1 cellular context compared by ENCODE assay signal in the genomic region with DNA sequence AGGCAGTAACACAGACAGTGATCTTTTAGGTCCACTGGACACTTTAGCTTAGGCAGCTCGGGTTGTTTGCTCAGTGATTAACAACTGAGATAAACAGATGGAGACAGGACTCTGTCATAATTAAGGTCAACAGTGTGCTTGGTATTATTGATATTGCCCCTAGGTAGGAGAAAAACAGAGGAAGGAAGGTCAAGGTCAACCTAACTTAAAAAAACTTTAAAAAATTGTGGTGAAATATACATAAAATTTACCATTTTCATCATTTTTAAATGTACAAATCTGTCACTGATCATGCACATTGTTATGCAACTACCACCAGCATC.
TF ChIP-seq lines count a peak whose summit lies in the region.

No MANE protein-coding gene starts in this region.

TF ChIP-seq in HepG2, 621 proteins besides CTCF, POLR2A, EP300 and RAD21 (continued from another document and continues in another):
- TF ChIP-seq, protein P1, sequence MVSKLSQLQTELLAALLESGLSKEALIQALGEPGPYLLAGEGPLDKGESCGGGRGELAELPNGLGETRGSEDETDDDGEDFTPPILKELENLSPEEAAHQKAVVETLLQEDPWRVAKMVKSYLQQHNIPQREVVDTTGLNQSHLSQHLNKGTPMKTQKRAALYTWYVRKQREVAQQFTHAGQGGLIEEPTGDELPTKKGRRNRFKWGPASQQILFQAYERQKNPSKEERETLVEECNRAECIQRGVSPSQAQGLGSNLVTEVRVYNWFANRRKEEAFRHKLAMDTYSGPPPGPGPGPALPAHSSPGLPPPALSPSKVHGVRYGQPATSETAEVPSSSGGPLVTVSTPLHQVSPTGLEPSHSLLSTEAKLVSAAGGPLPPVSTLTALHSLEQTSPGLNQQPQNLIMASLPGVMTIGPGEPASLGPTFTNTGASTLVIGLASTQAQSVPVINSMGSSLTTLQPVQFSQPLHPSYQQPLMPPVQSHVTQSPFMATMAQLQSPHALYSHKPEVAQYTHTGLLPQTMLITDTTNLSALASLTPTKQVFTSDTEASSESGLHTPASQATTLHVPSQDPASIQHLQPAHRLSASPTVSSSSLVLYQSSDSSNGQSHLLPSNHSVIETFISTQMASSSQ (IDR thresholded peaks at IDR 0.05; ENCODE audit: low read depth), result peak; percentile 39; the same call in 1 of the 2 replicates
- TF ChIP-seq, protein P1 (CRISPR knock-in tag; IDR thresholded peaks at IDR 0.05; ENCODE audit: borderline replicate concordance), result 0 out of 2 replicates have a peak, but pooled peaks have one; percentile 22
- TF ChIP-seq SOX5 (CRISPR knock-in tag; IDR thresholded peaks at IDR 0.05; ENCODE audit: borderline replicate concordance) (peak; percentile 90; the same call in 1 of the 2 replicates), ZNF383 (CRISPR knock-in tag; IDR thresholded peaks at IDR 0.05; ENCODE audit: borderline replicate concordance) (no peak), ZNF691 (CRISPR knock-in tag; IDR thresholded peaks at IDR 0.05; ENCODE audit: borderline replicate concordance, low read depth) (no peak), NCOA2 (CRISPR knock-in tag; IDR thresholded peaks at IDR 0.05) (peak; percentile 91), CC2D1A (CRISPR knock-in tag; IDR thresholded peaks at IDR 0.05) (no peak), ZNF558 (CRISPR knock-in tag; IDR thresholded peaks at IDR 0.05; ENCODE audit: borderline replicate concordance) (no peak), TP53 (CRISPR knock-in tag; conservative IDR thresholded peaks at IDR 0.05) (no peak), HOXA3 (CRISPR knock-in tag; IDR thresholded peaks at IDR 0.05) (peak; percentile 62), ZNF720 (CRISPR knock-in tag; IDR thresholded peaks at IDR 0.05) (no peak), HOXD1 (CRISPR knock-in tag; IDR thresholded peaks at IDR 0.05) (peak; percentile 78; the same call in 1 of the 2 replicates), RXRB (CRISPR knock-in tag; IDR thresholded peaks at IDR 0.05; ENCODE audit: borderline replicate concordance) (peak; percentile 90), GABPA (IDR thresholded peaks at IDR 0.05; ENCODE audit: low read depth, low read length) (no peak), GABPA (CRISPR knock-in tag; IDR thresholded peaks at IDR 0.05; ENCODE audit: low read depth) (peak; percentile 55), TFE3 (CRISPR knock-in tag; IDR thresholded peaks at IDR 0.05) (peak; percentile 50), KDM6A (CRISPR knock-in tag; IDR thresholded peaks at IDR 0.05; ENCODE audit: low read depth) (peak; percentile 85), SALL1 (CRISPR knock-in tag; IDR thresholded peaks at IDR 0.05) (peak; percentile 91; the same call in 1 of the 2 replicates), ZNF614 (CRISPR knock-in tag; IDR thresholded peaks at IDR 0.05; ENCODE audit: borderline replicate concordance) (peak; percentile 89), FIP1L1 (IDR thresholded peaks at IDR 0.05; ENCODE audit: borderline replicate concordance, insufficient read depth, low read depth, low read length) (no peak), MED13 (CRISPR knock-in tag; IDR thresholded peaks at IDR 0.05) (no peak), NR2F2 (IDR thresholded peaks at IDR 0.05; ENCODE audit: borderline replicate concordance, low read depth) (peak; percentile 94), TBP (CRISPR knock-in tag; IDR thresholded peaks at IDR 0.05) (no peak), HHEX (CRISPR knock-in tag; IDR thresholded peaks at IDR 0.05) (peak; percentile 47; the same call in 1 of the 2 replicates), MIER3 (CRISPR knock-in tag; IDR thresholded peaks at IDR 0.05; ENCODE audit: borderline replicate concordance) (peak; percentile 66; the same call in 1 of the 2 replicates)
- TF ChIP-seq, protein P2, sequence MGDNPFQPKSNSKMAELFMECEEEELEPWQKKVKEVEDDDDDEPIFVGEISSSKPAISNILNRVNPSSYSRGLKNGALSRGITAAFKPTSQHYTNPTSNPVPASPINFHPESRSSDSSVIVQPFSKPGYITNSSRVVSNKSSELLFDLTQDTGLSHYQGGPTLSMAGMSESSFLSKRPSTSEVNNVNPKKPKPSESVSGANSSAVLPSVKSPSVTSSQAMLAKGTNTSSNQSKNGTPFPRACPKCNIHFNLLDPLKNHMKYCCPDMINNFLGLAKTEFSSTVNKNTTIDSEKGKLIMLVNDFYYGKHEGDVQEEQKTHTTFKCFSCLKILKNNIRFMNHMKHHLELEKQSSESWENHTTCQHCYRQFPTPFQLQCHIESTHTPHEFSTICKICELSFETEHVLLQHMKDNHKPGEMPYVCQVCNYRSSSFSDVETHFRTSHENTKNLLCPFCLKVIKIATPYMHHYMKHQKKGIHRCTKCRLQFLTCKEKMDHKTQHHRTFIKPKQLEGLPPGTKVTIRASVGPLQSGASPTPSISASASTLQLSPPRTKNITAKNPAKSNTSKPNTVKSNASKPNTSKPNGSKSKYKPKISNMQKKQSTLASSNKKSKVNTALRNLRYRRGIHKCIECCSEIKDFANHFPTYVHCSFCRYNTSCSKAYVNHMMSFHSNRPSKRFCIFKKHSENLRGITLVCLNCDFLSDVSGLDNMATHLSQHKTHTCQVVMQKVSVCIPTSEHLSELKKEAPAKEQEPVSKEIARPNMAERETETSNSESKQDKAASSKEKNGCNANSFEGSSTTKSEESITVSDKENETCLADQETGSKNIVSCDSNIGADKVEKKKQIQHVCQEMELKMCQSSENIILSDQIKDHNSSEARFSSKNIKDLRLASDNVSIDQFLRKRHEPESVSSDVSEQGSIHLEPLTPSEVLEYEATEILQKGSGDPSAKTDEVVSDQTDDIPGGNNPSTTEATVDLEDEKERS (CRISPR knock-in tag; IDR thresholded peaks at IDR 0.05), result 0 out of 2 replicates have a peak, but pooled peaks have one; percentile 21
- TF ChIP-seq, protein P3, sequence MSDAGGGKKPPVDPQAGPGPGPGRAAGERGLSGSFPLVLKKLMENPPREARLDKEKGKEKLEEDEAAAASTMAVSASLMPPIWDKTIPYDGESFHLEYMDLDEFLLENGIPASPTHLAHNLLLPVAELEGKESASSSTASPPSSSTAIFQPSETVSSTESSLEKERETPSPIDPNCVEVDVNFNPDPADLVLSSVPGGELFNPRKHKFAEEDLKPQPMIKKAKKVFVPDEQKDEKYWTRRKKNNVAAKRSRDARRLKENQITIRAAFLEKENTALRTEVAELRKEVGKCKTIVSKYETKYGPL (CRISPR knock-in tag; IDR thresholded peaks at IDR 0.05), result peak; percentile 40; the same call in 1 of the 2 replicates
- TF ChIP-seq, protein P4, sequence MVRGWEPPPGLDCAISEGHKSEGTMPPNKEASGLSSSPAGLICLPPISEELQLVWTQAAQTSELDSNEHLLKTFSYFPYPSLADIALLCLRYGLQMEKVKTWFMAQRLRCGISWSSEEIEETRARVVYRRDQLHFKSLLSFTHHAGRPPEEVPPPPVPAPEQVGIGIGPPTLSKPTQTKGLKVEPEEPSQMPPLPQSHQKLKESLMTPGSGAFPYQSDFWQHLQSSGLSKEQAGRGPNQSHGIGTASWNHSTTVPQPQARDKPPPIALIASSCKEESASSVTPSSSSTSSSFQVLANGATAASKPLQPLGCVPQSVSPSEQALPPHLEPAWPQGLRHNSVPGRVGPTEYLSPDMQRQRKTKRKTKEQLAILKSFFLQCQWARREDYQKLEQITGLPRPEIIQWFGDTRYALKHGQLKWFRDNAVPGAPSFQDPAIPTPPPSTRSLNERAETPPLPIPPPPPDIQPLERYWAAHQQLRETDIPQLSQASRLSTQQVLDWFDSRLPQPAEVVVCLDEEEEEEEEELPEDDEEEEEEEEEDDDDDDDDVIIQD (CRISPR knock-in tag; IDR thresholded peaks at IDR 0.05; ENCODE audit: low read depth), result peak; percentile 53; the same call in 1 of the 2 replicates
- TF ChIP-seq, protein P5, sequence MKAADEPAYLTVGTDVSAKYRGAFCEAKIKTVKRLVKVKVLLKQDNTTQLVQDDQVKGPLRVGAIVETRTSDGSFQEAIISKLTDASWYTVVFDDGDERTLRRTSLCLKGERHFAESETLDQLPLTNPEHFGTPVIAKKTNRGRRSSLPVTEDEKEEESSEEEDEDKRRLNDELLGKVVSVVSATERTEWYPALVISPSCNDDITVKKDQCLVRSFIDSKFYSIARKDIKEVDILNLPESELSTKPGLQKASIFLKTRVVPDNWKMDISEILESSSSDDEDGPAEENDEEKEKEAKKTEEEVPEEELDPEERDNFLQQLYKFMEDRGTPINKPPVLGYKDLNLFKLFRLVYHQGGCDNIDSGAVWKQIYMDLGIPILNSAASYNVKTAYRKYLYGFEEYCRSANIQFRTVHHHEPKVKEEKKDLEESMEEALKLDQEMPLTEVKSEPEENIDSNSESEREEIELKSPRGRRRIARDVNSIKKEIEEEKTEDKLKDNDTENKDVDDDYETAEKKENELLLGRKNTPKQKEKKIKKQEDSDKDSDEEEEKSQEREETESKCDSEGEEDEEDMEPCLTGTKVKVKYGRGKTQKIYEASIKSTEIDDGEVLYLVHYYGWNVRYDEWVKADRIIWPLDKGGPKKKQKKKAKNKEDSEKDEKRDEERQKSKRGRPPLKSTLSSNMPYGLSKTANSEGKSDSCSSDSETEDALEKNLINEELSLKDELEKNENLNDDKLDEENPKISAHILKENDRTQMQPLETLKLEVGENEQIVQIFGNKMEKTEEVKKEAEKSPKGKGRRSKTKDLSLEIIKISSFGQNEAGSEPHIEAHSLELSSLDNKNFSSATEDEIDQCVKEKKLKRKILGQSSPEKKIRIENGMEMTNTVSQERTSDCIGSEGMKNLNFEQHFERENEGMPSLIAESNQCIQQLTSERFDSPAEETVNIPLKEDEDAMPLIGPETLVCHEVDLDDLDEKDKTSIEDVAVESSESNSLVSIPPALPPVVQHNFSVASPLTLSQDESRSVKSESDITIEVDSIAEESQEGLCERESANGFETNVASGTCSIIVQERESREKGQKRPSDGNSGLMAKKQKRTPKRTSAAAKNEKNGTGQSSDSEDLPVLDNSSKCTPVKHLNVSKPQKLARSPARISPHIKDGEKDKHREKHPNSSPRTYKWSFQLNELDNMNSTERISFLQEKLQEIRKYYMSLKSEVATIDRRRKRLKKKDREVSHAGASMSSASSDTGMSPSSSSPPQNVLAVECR (CRISPR knock-in tag; IDR thresholded peaks at IDR 0.05; ENCODE audit: borderline replicate concordance), result peak; percentile 58; the same call in 1 of the 2 replicates
- TF ChIP-seq, protein P6, sequence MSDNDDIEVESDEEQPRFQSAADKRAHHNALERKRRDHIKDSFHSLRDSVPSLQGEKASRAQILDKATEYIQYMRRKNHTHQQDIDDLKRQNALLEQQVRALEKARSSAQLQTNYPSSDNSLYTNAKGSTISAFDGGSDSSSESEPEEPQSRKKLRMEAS (IDR thresholded peaks at IDR 0.05), result peak; percentile 42; the same call in 1 of the 2 replicates
- TF ChIP-seq, protein P7, sequence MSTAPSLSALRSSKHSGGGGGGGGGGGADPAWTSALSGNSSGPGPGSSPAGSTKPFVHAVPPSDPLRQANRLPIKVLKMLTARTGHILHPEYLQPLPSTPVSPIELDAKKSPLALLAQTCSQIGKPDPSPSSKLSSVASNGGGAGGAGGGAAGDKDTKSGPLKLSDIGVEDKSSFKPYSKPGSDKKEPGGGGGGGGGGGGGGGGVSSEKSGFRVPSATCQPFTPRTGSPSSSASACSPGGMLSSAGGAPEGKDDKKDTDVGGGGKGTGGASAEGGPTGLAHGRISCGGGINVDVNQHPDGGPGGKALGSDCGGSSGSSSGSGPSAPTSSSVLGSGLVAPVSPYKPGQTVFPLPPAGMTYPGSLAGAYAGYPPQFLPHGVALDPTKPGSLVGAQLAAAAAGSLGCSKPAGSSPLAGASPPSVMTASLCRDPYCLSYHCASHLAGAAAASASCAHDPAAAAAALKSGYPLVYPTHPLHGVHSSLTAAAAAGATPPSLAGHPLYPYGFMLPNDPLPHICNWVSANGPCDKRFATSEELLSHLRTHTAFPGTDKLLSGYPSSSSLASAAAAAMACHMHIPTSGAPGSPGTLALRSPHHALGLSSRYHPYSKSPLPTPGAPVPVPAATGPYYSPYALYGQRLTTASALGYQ (CRISPR knock-in tag; IDR thresholded peaks at IDR 0.05), result peak; percentile 88
